ENCODE assay signal across 31 cellular contexts in the genomic region with DNA sequence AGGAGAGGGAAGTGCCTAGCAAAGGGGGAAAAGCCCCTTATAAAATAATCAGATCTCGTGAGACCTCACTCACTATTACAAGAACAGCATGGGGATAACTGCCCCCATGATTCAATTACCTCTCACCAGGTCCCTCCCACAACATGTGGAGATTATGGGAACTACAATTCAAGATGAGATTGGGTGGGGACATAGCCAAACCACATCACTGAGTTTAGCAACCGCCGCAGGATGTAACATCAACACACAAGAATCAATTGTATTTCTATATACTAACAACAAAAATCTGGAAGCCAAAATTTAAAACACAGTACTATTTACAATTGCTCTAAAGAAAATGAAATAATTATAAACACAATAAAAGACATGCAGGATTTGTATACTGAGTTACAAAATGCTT. TPM values are rescaled to one million over a fixed set of nuclear protein-coding genes. Genes with fewer than 3 reads are reported as not detected.
"Had no signal": no experiment of that assay in that cellular context is flagged by ENCODE, and none has a peak within 500 bp of the region (broad histone marks: within the 10 kb centered on the region; RNA-seq: fewer than 3 reads in every experiment).

No MANE protein-coding gene starts in this region.

- H3K36me3 Mint-ChIP-seq: activated CD8-positive, alpha-beta memory T cell treated with anti-CD3 and anti-CD28 coated beads, Interleukin-2, amount 10 ng/mL, durations not matched to agents 7 days and 5 days; activated naive CD4-positive, alpha-beta T cell treated with anti-CD3 and anti-CD28 coated beads, Interleukin-2, amount 50 U/mL, for 72 hours had no signal

- H3K36me3 ChIP-seq: ascending aorta, MG63, SJSA1 had no signal

- H3K4me1 ChIP-seq: ascending aorta, body of pancreas, SJSA1 had no signal

- H3K4me1 Mint-ChIP-seq: activated CD8-positive, alpha-beta memory T cell treated with anti-CD3 and anti-CD28 coated beads, Interleukin-2, amount 10 ng/mL, durations not matched to agents 7 days and 5 days; activated naive CD8-positive, alpha-beta T cell treated with anti-CD3 and anti-CD28 coated beads, Interleukin-2, amount 50 U/mL, for 24 hours had no signal

- H3K27me3 Mint-ChIP-seq: activated CD8-positive, alpha-beta memory T cell treated with anti-CD3 and anti-CD28 coated beads, Interleukin-2, amount 10 ng/mL, durations not matched to agents 7 days and 5 days; activated T-cell treated with anti-CD3 and anti-CD28 coated beads, Interleukin-2, amount 50 U/mL, for 24 hours had no signal

- DNase-seq: activated CD4-positive, alpha-beta T cell treated with anti-CD3 and anti-CD28 coated beads for 4 hours; activated CD8-positive, alpha-beta memory T cell treated with anti-CD3 and anti-CD28 coated beads, Interleukin-2, amount 10 ng/mL, durations not matched to agents 7 days and 5 days; activated effector memory CD4-positive, alpha-beta T cell treated with anti-CD3 and anti-CD28 coated beads, Interleukin-2, amount 50 U/mL, for 16 hours; activated naive CD4-positive, alpha-beta T cell treated with Interleukin-2 at 50 U/mL for 16 hours; activated naive CD8-positive, alpha-beta T cell treated with anti-CD3 and anti-CD28 coated beads, Interleukin-2, amount 50 U/mL, for 24 hours; activated T-cell treated with anti-CD3 and anti-CD28 coated beads, Interleukin-2, amount 50 U/mL, for 24 hours; amniotic stem cell; body of pancreas; central memory CD4-positive, alpha-beta T cell; KG1; MG63; MV-4-11; NCI-H1092 treated with DMSO at 0.1 percent for 48 hours; NCI-H1417 treated with DMSO at 0.1 percent for 48 hours; NCI-H1694; NCI-H2029; NCI-H2107; NCI-H2171 treated with DMSO at 0.1 percent for 48 hours; NCI-H226; NCI-H526; NCI-H774; NK-92 treated with Interleukin-12 subunit alpha and Interleukin-12 subunit beta, amount 100 ng/mL, for 24 hours; SHP77; SW 1271 had no signal

- H3K9me3 ChIP-seq: ascending aorta, body of pancreas, MG63, SJSA1 had no signal

- H3K27me3 ChIP-seq: ascending aorta, body of pancreas, MG63, SJSA1 had no signal

- H3K4me3 ChIP-seq: ascending aorta, body of pancreas, MG63, SJSA1 had no signal

- ATAC-seq: activated CD4-positive, CD25-positive, alpha-beta regulatory T cell treated with anti-CD3 and anti-CD28 coated beads, Interleukin-2, amount 50 U/mL, for 24 hours; activated CD8-positive, alpha-beta memory T cell treated with anti-CD3 and anti-CD28 coated beads, Interleukin-2, amount 10 ng/mL, durations not matched to agents 7 days and 5 days; activated naive CD4-positive, alpha-beta T cell treated with anti-CD3 and anti-CD28 coated beads, Interleukin-2, amount 50 U/mL, for 72 hours; activated naive CD8-positive, alpha-beta T cell treated with anti-CD3 and anti-CD28 coated beads, Interleukin-2, amount 50 U/mL, for 24 hours; body of pancreas; SK-N-SH treated with all-trans-retinoic acid at 6 μM for 48 hours had no signal

- H3K27ac ChIP-seq: ascending aorta, body of pancreas, SJSA1 had no signal

- H3K9me3 Mint-ChIP-seq: activated naive CD8-positive, alpha-beta T cell treated with anti-CD3 and anti-CD28 coated beads, Interleukin-2, amount 50 U/mL, for 24 hours; activated T-cell treated with anti-CD3 and anti-CD28 coated beads, Interleukin-2, amount 50 U/mL, for 24 hours; T-helper 1 cell treated with Interleukin-12 subunit alpha and Interleukin-12 subunit beta and Interleukin-4 antibody, amounts not matched to agents 30 μg/mL and 1 μg/mL, for 36 hours had no signal

- H3K27ac Mint-ChIP-seq: activated CD8-positive, alpha-beta memory T cell treated with anti-CD3 and anti-CD28 coated beads, Interleukin-2, amount 10 ng/mL, durations not matched to agents 7 days and 5 days; activated naive CD4-positive, alpha-beta T cell treated with anti-CD3 and anti-CD28 coated beads, Interleukin-2, amount 50 U/mL, for 72 hours; activated naive CD8-positive, alpha-beta T cell treated with anti-CD3 and anti-CD28 coated beads, Interleukin-2, amount 50 U/mL, for 24 hours; activated T-cell treated with anti-CD3 and anti-CD28 coated beads, Interleukin-2, amount 50 U/mL, for 24 hours; T-helper 1 cell treated with Interleukin-12 subunit alpha and Interleukin-12 subunit beta and Interleukin-4 antibody, amounts not matched to agents 30 μg/mL and 1 μg/mL, for 36 hours had no signal

- H3K4me3 Mint-ChIP-seq: activated CD8-positive, alpha-beta memory T cell treated with anti-CD3 and anti-CD28 coated beads, Interleukin-2, amount 10 ng/mL, durations not matched to agents 7 days and 5 days; activated naive CD8-positive, alpha-beta T cell treated with anti-CD3 and anti-CD28 coated beads, Interleukin-2, amount 50 U/mL, for 24 hours; activated T-cell treated with anti-CD3 and anti-CD28 coated beads, Interleukin-2, amount 50 U/mL, for 24 hours; T-helper 1 cell treated with Interleukin-12 subunit alpha and Interleukin-12 subunit beta and Interleukin-4 antibody, amounts not matched to agents 30 μg/mL and 1 μg/mL, for 36 hours had no signal

RNA-seq across cellular contexts. Expression of a gene that starts 21.9 kb away (rescaled TPM):
- total RNA-seq: activated naive CD4-positive, alpha-beta T cell treated with anti-CD3 and anti-CD28 coated beads, Interleukin-2, amount 50 U/mL, for 72 hours; NCI-H460 had no signal
